ENCODE assay signal across 16 cellular contexts in genomic region chr1:111218947-111219346, GRCh38. TPM values are rescaled to one million over a fixed set of nuclear protein-coding genes. Genes with fewer than 3 reads are reported as not detected.
A peak's percentile ranks its signal among the peaks of the same experiment; 100 is the strongest.
DNase-seq lines count a peak whose midpoint lies in the region; ATAC-seq, FAIRE-seq and TF ChIP-seq lines count a peak whose summit lies in the region.
"Had no signal": no experiment of that assay in that cellular context is flagged by ENCODE, and none has a peak within 500 bp of the region (broad histone marks: within the 10 kb centered on the region; RNA-seq: fewer than 3 reads in every experiment).

No MANE protein-coding gene starts in this region.

- in situ Hi-C loops in HAP-1 (cut with MboI; ENCODE audit: low sequenced_read_pairs), result no loop called here

- peaks cover 20% of the 10 kb centered on the region for H3K36me3 Mint-ChIP-seq in CD4-positive, alpha-beta T cell (ENCODE audit: low read depth)
- peaks cover 9% of the 10 kb centered on the region for H3K36me3 Mint-ChIP-seq in activated CD4-positive, alpha-beta memory T cell treated with anti-CD3 and anti-CD28 coated beads, Interleukin-2, amount 10 ng/mL, durations not matched to agents 7 days and 5 days (ENCODE audit: low read depth)
- H3K36me3 Mint-ChIP-seq in naive B cell (no peaks in the 10 kb centered on the region), chondrocyte (ENCODE audit: low read depth) (no peaks in the 10 kb centered on the region)

- peaks cover 97% of the 10 kb centered on the region for H3K4me1 Mint-ChIP-seq in CD4-positive, alpha-beta T cell (ENCODE audit: low read depth)
- peaks cover 96% of the 10 kb centered on the region for H3K4me1 Mint-ChIP-seq in activated CD4-positive, alpha-beta memory T cell treated with anti-CD3 and anti-CD28 coated beads, Interleukin-2, amount 10 ng/mL, durations not matched to agents 7 days and 5 days
- H3K4me1 Mint-ChIP-seq in naive B cell (peaks cover 90 to 98% (median 97%) of the 10 kb centered on the region in 3 donors), chondrocyte (ENCODE audit: low read depth) (peaks cover 10% of the 10 kb centered on the region)

- H3K27me3 ChIP-seq in CD4-positive, alpha-beta T cell (ENCODE audit: control insufficient read depth, insufficient read depth, low read length), result no peaks in the 10 kb centered on the region
- no peaks in the 10 kb centered on the region for H3K27me3 ChIP-seq in HAP-1 (ENCODE audit: low read depth)

- peak overlapping the region; percentile 69 for H3K4me3 Mint-ChIP-seq in CD4-positive, alpha-beta T cell
- H3K4me3 Mint-ChIP-seq in activated CD4-positive, alpha-beta memory T cell treated with anti-CD3 and anti-CD28 coated beads, Interleukin-2, amount 10 ng/mL, durations not matched to agents 7 days and 5 days, result no peak overlapping the region
- H3K4me3 Mint-ChIP-seq in naive B cell (peak overlapping the region in 6 of 8 donors; percentile 10 to 85 (median 76)), chondrocyte (ENCODE audit: unreplicated experiment) (no peak overlapping the region)

- no peak for ATAC-seq in CD4-positive, alpha-beta T cell (ENCODE audit: poor library complexity)
- no peak for ATAC-seq in naive B cell (ENCODE audit: low read depth in 2 of 2)
- ATAC-seq in HG02763 (IDR thresholded peaks at IDR 0.05; ENCODE audit: unreplicated experiment), result no peak
- ATAC-seq: esophagus mucosa, psoas muscle had no signal

- POLR2A ChIA-PET in CD4-positive, alpha-beta T cell (lab: Charles Lee), result interaction anchor here (0.8 to 22.0 kb wide), 14 partner anchors 10 to 545 kb away, joined by 3 to 756 read pairs (median 6); partner anchors contain the start of genes CEPT1, DENND2D, DRAM2 and LRIF1
- POLR2A ChIA-PET in activated CD4-positive, alpha-beta memory T cell treated with anti-CD3 and anti-CD28 coated beads, Interleukin-2, amount 10 ng/mL, durations not matched to agents 7 days and 5 days (lab: Charles Lee), result interaction anchor here (0.9 to 12.1 kb wide), 9 partner anchors 9 to 346 kb away, joined by 4 to 590 read pairs (median 6); partner anchors contain the start of genes CD53, CEPT1, CHI3L2 and DENND2D

- peaks cover 5% of the 10 kb centered on the region for H3K27me3 Mint-ChIP-seq in CD4-positive, alpha-beta T cell
- no peaks in the 10 kb centered on the region for H3K27me3 Mint-ChIP-seq in activated CD4-positive, alpha-beta memory T cell treated with anti-CD3 and anti-CD28 coated beads, Interleukin-2, amount 10 ng/mL, durations not matched to agents 7 days and 5 days
- H3K27me3 Mint-ChIP-seq in naive B cell (peaks cover 0 to 4% (median 0%) of the 10 kb centered on the region in 3 donors), chondrocyte (ENCODE audit: low read depth) (peaks cover 8% of the 10 kb centered on the region)

- peaks cover 6% of the 10 kb centered on the region for H3K4me1 ChIP-seq in HAP-1
- H3K4me1 ChIP-seq: psoas muscle had no signal

- TF ChIP-seq CTCF in CD4-positive, alpha-beta T cell (IDR thresholded peaks at IDR 0.05), result no peak
- TF ChIP-seq CTCF in chondrocyte (IDR thresholded peaks at IDR 0.05), result no peak

- no peak for TF ChIP-seq POLR2A in GM12891 (IDR thresholded peaks at IDR 0.05; ENCODE audit: low read depth, low read length)

- no peak overlapping the region for H3K4me3 ChIP-seq in HAP-1
- H3K4me3 ChIP-seq: mucosa of descending colon, psoas muscle had no signal

- FAIRE-seq in GM12891 (lab: Jason Lieb, UNC), result peak; percentile 20
- FAIRE-seq: colon had no signal

- no peaks in the 10 kb centered on the region for H3K36me3 ChIP-seq in HAP-1 (replicated peaks)

- CTCF ChIA-PET in CD4-positive, alpha-beta T cell (lab: Charles Lee), result interaction anchor here (0.7 to 10.9 kb wide), 2 partner anchors 20 to 53 kb away, joined by 3 to 135 read pairs; partner anchors contain the start of gene DENND2D
- CTCF ChIA-PET in activated CD4-positive, alpha-beta memory T cell treated with anti-CD3 and anti-CD28 coated beads, Interleukin-2, amount 10 ng/mL, durations not matched to agents 7 days and 5 days (lab: Charles Lee), result interaction anchor here (0.8 to 12.8 kb wide), 7 partner anchors 10 to 407 kb away, joined by 3 to 275 read pairs (median 3); partner anchors contain the start of gene DENND2D

- peak overlapping the region; percentile 88 for H3K27ac ChIP-seq in CD4-positive, alpha-beta T cell (ENCODE audit: low read depth, low read length)
- H3K27ac ChIP-seq: psoas muscle had no signal

- intact Hi-C loops in CD4-positive, alpha-beta T cell (cut with DNase I, micrococcal nuclease), result loop anchor here (5.0 to 10.0 kb wide), 4 partner anchors 77 to 396 kb away; partner anchors contain the start of genes CEPT1 (in 1 of the 2), DRAM2 (in 1 of the 2), LRIF1 (in 1 of the 2) and RAP1A (in 1 of the 2)

- H3K27ac Mint-ChIP-seq in CD4-positive, alpha-beta T cell, result peak overlapping the region; percentile 98
- H3K27ac Mint-ChIP-seq in activated CD4-positive, alpha-beta memory T cell treated with anti-CD3 and anti-CD28 coated beads, Interleukin-2, amount 10 ng/mL, durations not matched to agents 7 days and 5 days, result peak overlapping the region; percentile 97
- H3K27ac Mint-ChIP-seq in naive B cell, result peak overlapping the region; percentile 89 to 97 (median 94)
- H3K27ac Mint-ChIP-seq in chondrocyte (ENCODE audit: unreplicated experiment), result no peak overlapping the region

- H3K9me3 ChIP-seq in CD4-positive, alpha-beta T cell (ENCODE audit: control insufficient read depth, low read length), result no peaks in the 10 kb centered on the region
- H3K9me3 ChIP-seq in HAP-1, result no peaks in the 10 kb centered on the region
- H3K9me3 ChIP-seq: mucosa of descending colon, psoas muscle had no signal

- peaks cover 13% of the 10 kb centered on the region for H3K9me3 Mint-ChIP-seq in CD4-positive, alpha-beta T cell
- H3K9me3 Mint-ChIP-seq in activated CD4-positive, alpha-beta memory T cell treated with anti-CD3 and anti-CD28 coated beads, Interleukin-2, amount 10 ng/mL, durations not matched to agents 7 days and 5 days, result no peaks in the 10 kb centered on the region
- peaks cover 0 to 4% (median 2%) of the 10 kb centered on the region in 7 donors for H3K9me3 Mint-ChIP-seq in naive B cell
- no peaks in the 10 kb centered on the region for H3K9me3 Mint-ChIP-seq in chondrocyte (ENCODE audit: low read depth)

- DNase-seq in CD4-positive, alpha-beta T cell, result no peak
- DNase-seq in GM12891 (ENCODE audit: insufficient read length, low spot score) (no peak), naive B cell (no peak), HAP-1 (ENCODE audit: low spot score in 2 of 2) (no peak), chondrocyte (ENCODE audit: low spot score) (no peak)
- no peak for DNase-seq in activated CD4-positive, alpha-beta memory T cell treated with anti-CD3 and anti-CD28 coated beads, Interleukin-2, amount 10 ng/mL, durations not matched to agents 7 days and 5 days
- DNase-seq: C1 segment of cervical spinal cord, head of caudate nucleus, mucosa of descending colon, NCI-H2029, NCI-H524 treated with DMSO at 0.1 percent for 48 hours, psoas muscle had no signal

TF ChIP-seq in GM12891, 5 proteins besides CTCF, POLR2A, EP300 and RAD21:
- TF ChIP-seq PAX5 (IDR thresholded peaks at IDR 0.05; ENCODE audit: insufficient read depth, low read length, severe bottlenecking) (no peak), TAF1 (IDR thresholded peaks at IDR 0.05; ENCODE audit: low read depth, low read length) (no peak), POU2F2 (IDR thresholded peaks at IDR 0.05; ENCODE audit: low read depth, low read length) (no peak), SPI1 (IDR thresholded peaks at IDR 0.05; ENCODE audit: low read depth, low read length) (no peak), POLR2AphosphoS5 (IDR thresholded peaks at IDR 0.05; ENCODE audit: low read depth, low read length) (no peak)
TF ChIP-seq in GM12891: peak in this region for 0.

RNA-seq across cellular contexts. Expression of gene CHI3L2, which starts 8.6 kb away (rescaled TPM):
- 10 to 100 TPM; 13.9 to 15.7 TPM for total RNA-seq in CD4-positive, alpha-beta T cell
- polyA plus RNA-seq in GM12891 (2012; ENCODE audit: low read depth, missing spikeins), result 273 TPM
- total RNA-seq in activated CD4-positive, alpha-beta memory T cell treated with anti-CD3 and anti-CD28 coated beads, Interleukin-2, amount 10 ng/mL, durations not matched to agents 7 days and 5 days, result 1 to 10 TPM; 8.5 to 9.0 TPM
- 100 to 1,000 TPM in 4 of 6 donors, 10 to 100 TPM in 2; 42.6 to 239 (median 159) TPM for polyA plus RNA-seq in naive B cell (ENCODE audit: low read depth in 6 of 6)
- not detected in 3 replicates for total RNA-seq in chondrocyte

RNA-seq across cellular contexts. Expression of gene DENND2D, which starts 18.5 kb away (rescaled TPM):
- total RNA-seq in CD4-positive, alpha-beta T cell, result 10 to 100 TPM; 60.7 to 62.0 TPM
- 33.0 TPM for polyA plus RNA-seq in GM12891 (2012; ENCODE audit: low read depth, missing spikeins)
- 100 to 1,000 TPM; 207 to 210 TPM for total RNA-seq in activated CD4-positive, alpha-beta memory T cell treated with anti-CD3 and anti-CD28 coated beads, Interleukin-2, amount 10 ng/mL, durations not matched to agents 7 days and 5 days
- 100 to 1,000 TPM in 2 of 6 donors, 10 to 100 TPM in 4; 60.2 to 124 (median 82.6) TPM for polyA plus RNA-seq in naive B cell (ENCODE audit: low read depth in 6 of 6)
- total RNA-seq in chondrocyte, result 0.25 TPM in 1 of 3 replicates, not detected in the others
- total RNA-seq: RPMI7951 had no signal

Comparison
In these comparisons a context has a peak if more than half of its experiments do, and no peak if none do; other contexts are left out.
1. H3K4me3 Mint-ChIP-seq: peak in CD4-positive, alpha-beta T cell (single experiment) and naive B cell (6 of 8); none in activated CD4-positive, alpha-beta memory T cell treated with anti-CD3 and anti-CD28 coated beads, Interleukin-2, amount 10 ng/mL, durations not matched to agents 7 days and 5 days (single experiment) and chondrocyte (single experiment).
2. RNA of gene DENND2D, which starts 18.5 kb away (total RNA-seq): 207 to 210 TPM in activated CD4-positive, alpha-beta memory T cell treated with anti-CD3 and anti-CD28 coated beads, Interleukin-2, amount 10 ng/mL, durations not matched to agents 7 days and 5 days and 60.7 to 62.0 TPM in CD4-positive, alpha-beta T cell; 0.25 TPM in chondrocyte; every median in the first group is over 10 times any median in the second.